ENCODE assay signal across 7 cellular contexts in genomic region chr1:218171302-218171893, GRCh38.
DNase-seq lines count a peak whose midpoint lies in the region; ATAC-seq and TF ChIP-seq lines count a peak whose summit lies in the region.

No MANE protein-coding gene starts in this region.

- no peaks in the 10 kb centered on the region for H3K9me3 ChIP-seq in OCI-LY3 (ENCODE audit: insufficient read depth, low read length)

- no peaks in the 10 kb centered on the region for H3K36me3 ChIP-seq in OCI-LY3 (replicated peaks; ENCODE audit: low read depth, low read length)

- H3K27ac ChIP-seq in OCI-LY3 (ENCODE audit: low read length): no peak overlapping the region

- H3K79me2 ChIP-seq in OCI-LY3 (ENCODE audit: low read length): no peaks in the 10 kb centered on the region

- ATAC-seq in HG03521 (IDR thresholded peaks at IDR 0.05; ENCODE audit: unreplicated experiment) (peak; percentile 51), sciatic nerve (no peak), GM18511 (IDR thresholded peaks at IDR 0.05; ENCODE audit: unreplicated experiment) (no peak)

- peaks cover 21% of the 10 kb centered on the region for H3K27me3 ChIP-seq in OCI-LY3 (ENCODE audit: low read depth, low read length)

- no peak overlapping the region for H3K4me3 ChIP-seq in OCI-LY3 (ENCODE audit: low read length)

- no peaks in the 10 kb centered on the region for H4K20me1 ChIP-seq in OCI-LY3 (ENCODE audit: insufficient read depth, low read length)

- TF ChIP-seq CTCF in GM10266 (IDR thresholded peaks at IDR 0.05; ENCODE audit: control insufficient read depth, insufficient read depth, low read depth, missing control alignments) (peak; percentile 61), OCI-LY3 (IDR thresholded peaks at IDR 0.05; ENCODE audit: low read depth, low read length) (peak; percentile 95)

- DNase-seq in GM10266 (ENCODE audit: extremely low spot score) (peak; percentile 10), erythroblast (lab: John Stamatoyannopoulos, UW) (peak; percentile 12 to 46), renal cortical epithelial cell (ENCODE audit: low read depth) (peak; percentile 52), sciatic nerve (ENCODE audit: low spot score) (no peak)

- intact Hi-C loops in sciatic nerve (cut with DNase I): no loop called here

- peak overlapping the region; percentile 23; the same call in 1 of the 2 replicates for H3K4me2 ChIP-seq in OCI-LY3 (ENCODE audit: low read length)

- H2AFZ ChIP-seq in OCI-LY3 (ENCODE audit: low read depth, low read length): no peak overlapping the region

- no peak overlapping the region for H3K9ac ChIP-seq in OCI-LY3 (ENCODE audit: low read length)

- TF ChIP-seq POLR2A in erythroblast (IDR thresholded peaks at IDR 0.05; ENCODE audit: low read length): no peak

- H3K4me1 ChIP-seq in OCI-LY3 (ENCODE audit: low read length): peaks cover 5% of the 10 kb centered on the region; the same call in 1 of the 2 replicates
